ENCODE assay signal across 11 cellular contexts in the genomic region with DNA sequence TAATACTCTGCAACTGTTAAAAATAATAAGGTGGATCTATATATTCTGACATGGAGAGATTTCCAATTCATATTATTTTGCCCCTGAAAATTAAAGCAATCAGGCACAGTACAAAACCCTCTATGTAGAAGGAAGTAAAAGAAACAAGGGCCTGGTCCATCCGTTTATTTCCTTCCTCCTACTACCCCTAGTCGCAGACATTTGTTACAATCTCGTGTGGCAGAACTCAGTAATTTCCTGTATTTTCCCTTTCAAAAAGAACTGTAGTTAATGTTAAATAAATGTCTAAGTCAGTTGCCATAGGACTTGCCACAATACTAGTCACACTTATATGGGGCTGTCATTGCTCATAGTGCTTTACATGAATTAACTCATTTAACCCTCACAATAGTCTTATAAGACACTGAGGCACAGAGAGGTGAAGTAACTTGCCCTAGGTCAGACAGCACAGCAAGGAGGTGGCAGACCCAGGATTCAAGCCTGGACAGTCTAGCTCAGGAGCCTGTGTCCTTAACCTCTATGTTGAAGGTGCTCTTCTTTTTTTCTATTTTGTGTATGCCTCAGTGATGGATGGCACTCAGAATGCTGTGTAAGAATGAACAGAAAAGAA. TPM values are rescaled to one million over a fixed set of nuclear protein-coding genes. Genes with fewer than 3 reads are reported as not detected.
A peak's percentile ranks its signal among the peaks of the same experiment; 100 is the strongest.
DNase-seq lines count a peak whose midpoint lies in the region; ATAC-seq and TF ChIP-seq lines count a peak whose summit lies in the region.
"Had no signal": no experiment of that assay in that cellular context is flagged by ENCODE, and none has a peak within 500 bp of the region (broad histone marks: within the 10 kb centered on the region; RNA-seq: fewer than 3 reads in every experiment).

No MANE protein-coding gene starts in this region.

- H3K4me2 ChIP-seq in Loucy (ENCODE audit: low read depth, low read length, poor library complexity, severe bottlenecking): peak overlapping the region; percentile 25

- peaks cover 3% of the 10 kb centered on the region for H3K36me3 Mint-ChIP-seq in activated CD4-positive, alpha-beta T cell treated with anti-CD3 and anti-CD28 coated beads for 36 hours (ENCODE audit: low read depth)

- peaks cover 14% of the 10 kb centered on the region for H3K79me2 ChIP-seq in Loucy (ENCODE audit: insufficient read depth, low read length)

- no peaks in the 10 kb centered on the region for H3K27me3 ChIP-seq in Loucy (ENCODE audit: insufficient read depth, low read length, poor library complexity, severe bottlenecking)

- H3K27ac ChIP-seq in caudate nucleus (ENCODE audit: low read depth, low read length) (peak overlapping the region; percentile 18), skin epidermis (peak overlapping the region in 20 of 21 experiments; percentile 10 to 100 (median 70))
- H3K27ac ChIP-seq: WERI-Rb-1 had no signal

- no peak for TF ChIP-seq CTCF in Loucy (conservative IDR thresholded peaks at IDR 0.05; ENCODE audit: low read length)

- peak; percentile 63 for ATAC-seq in activated CD4-positive, alpha-beta T cell treated with anti-CD3 and anti-CD28 coated beads for 36 hours
- ATAC-seq in GM21786 (IDR thresholded peaks at IDR 0.05; ENCODE audit: unreplicated experiment): no peak

- no peaks in the 10 kb centered on the region for H3K9me2 ChIP-seq in Loucy (replicated peaks; ENCODE audit: low read depth, low read length)

- peaks cover 3% of the 10 kb centered on the region; the same call in 1 of the 2 replicates for H3F3A ChIP-seq in Loucy (ENCODE audit: low read depth)

- no peaks in the 10 kb centered on the region for H3K9me3 ChIP-seq in Loucy (ENCODE audit: insufficient read depth, low read depth, low read length)

- no peak overlapping the region for H3K4me3 Mint-ChIP-seq in activated CD4-positive, alpha-beta T cell treated with anti-CD3 and anti-CD28 coated beads for 36 hours

- POLR2A ChIA-PET in activated CD4-positive, alpha-beta T cell treated with anti-CD3 and anti-CD28 coated beads for 36 hours (lab: Charles Lee): interaction anchor here (0.9 kb wide), 1 partner anchor 8 kb away, joined by 6 read pairs; no protein-coding TSS in a partner anchor

- H3K4me1 ChIP-seq in Loucy (ENCODE audit: insufficient read depth, low read length, poor library complexity, severe bottlenecking): peaks cover 45% of the 10 kb centered on the region

- H3K9ac ChIP-seq in Loucy (ENCODE audit: low read depth, low read length, poor library complexity, severe bottlenecking): peak overlapping the region; percentile 25

- H4K20me1 ChIP-seq in Loucy (ENCODE audit: insufficient read depth, low read length, poor library complexity, severe bottlenecking): no peaks in the 10 kb centered on the region

- H3K27ac Mint-ChIP-seq in activated CD4-positive, alpha-beta T cell treated with anti-CD3 and anti-CD28 coated beads for 36 hours: peak overlapping the region; percentile 64

- H3K4me1 Mint-ChIP-seq in activated CD4-positive, alpha-beta T cell treated with anti-CD3 and anti-CD28 coated beads for 36 hours: peaks cover 57% of the 10 kb centered on the region

- DNase-seq in activated CD4-positive, alpha-beta T cell treated with anti-CD3 and anti-CD28 coated beads for 36 hours: no peak
- DNase-seq in activated CD4-positive, alpha-beta T cell treated with anti-CD3 and anti-CD28 coated beads for 48 hours: no peak
- DNase-seq in caudate nucleus (lab: John Stamatoyannopoulos, UW) (no peak), HuH-7.5 (ENCODE audit: low spot score) (no peak), germinal center (ENCODE audit: low spot score) (no peak)
- DNase-seq: GOT3, RPMI8226, WERI-Rb-1 had no signal

- CTCF ChIA-PET in activated CD4-positive, alpha-beta T cell treated with anti-CD3 and anti-CD28 coated beads for 36 hours (lab: Charles Lee): interaction anchor here (1.7 kb wide), 1 partner anchor 63 kb away, joined by 4 read pairs; no protein-coding TSS in a partner anchor

- intact Hi-C loops in activated CD4-positive, alpha-beta T cell treated with anti-CD3 and anti-CD28 coated beads for 36 hours (cut with DNase I, micrococcal nuclease): loop anchor here in 1 of 2 experiments (1.0 to 2.0 kb wide), 2 partner anchors 36 to 63 kb away; no protein-coding TSS in a partner anchor

- peak overlapping the region; percentile 17 for H2AFZ ChIP-seq in Loucy (ENCODE audit: low read length)

- H3K27me3 Mint-ChIP-seq in activated CD4-positive, alpha-beta T cell treated with anti-CD3 and anti-CD28 coated beads for 36 hours: no peaks in the 10 kb centered on the region

- no peaks in the 10 kb centered on the region for H3K9me3 Mint-ChIP-seq in activated CD4-positive, alpha-beta T cell treated with anti-CD3 and anti-CD28 coated beads for 36 hours (ENCODE audit: low read depth)

- peak overlapping the region; percentile 1 for H3K4me3 ChIP-seq in Loucy (ENCODE audit: low read length, poor library complexity, severe bottlenecking)
- H3K4me3 ChIP-seq in skin epidermis: no peak overlapping the region

- no peaks in the 10 kb centered on the region for H3K36me3 ChIP-seq in Loucy (ENCODE audit: insufficient read depth, low read length)
- H3K36me3 ChIP-seq: WERI-Rb-1 had no signal

RNA-seq across cellular contexts. Expression of gene NINJ2, which starts 24.2 kb away (rescaled TPM):
- 1 to 10 TPM; 3.5 to 5.7 TPM for total RNA-seq in activated CD4-positive, alpha-beta T cell treated with anti-CD3 and anti-CD28 coated beads for 36 hours
